Comparison of ENCODE assay signal across 1 cellular context in genomic region chr5:53130206-53130605, GRCh38.
TF ChIP-seq lines count a peak whose summit lies in the region.

No MANE protein-coding gene starts in this region.

TF ChIP-seq in IMR-90, 13 proteins besides CTCF, POLR2A, EP300 and RAD21 (continued from another document):
- no peak for TF ChIP-seq RCOR1 (IDR thresholded peaks at IDR 0.05; ENCODE audit: insufficient replicate concordance, low read length)
- no peak for TF ChIP-seq USF2 (IDR thresholded peaks at IDR 0.05; ENCODE audit: low read depth, low read length)
- TF ChIP-seq FOS (IDR thresholded peaks at IDR 0.05; ENCODE audit: low read depth, low read length): no peak
- no peak for TF ChIP-seq CHD1 (IDR thresholded peaks at IDR 0.05; ENCODE audit: low read depth, low read length)
- TF ChIP-seq RFX5 (IDR thresholded peaks at IDR 0.05; ENCODE audit: low read depth, low read length): no peak
